1 cellular context compared by ENCODE assay signal in genomic region chr13:99959127-99959529, GRCh38.
TF ChIP-seq lines count a peak whose summit lies in the region.

No MANE protein-coding gene starts in this region.

TF ChIP-seq in WTC11, 78 proteins besides CTCF, POLR2A, EP300 and RAD21 (continued from another document):
- TF ChIP-seq ZNF423 (CRISPR knock-in tag; IDR thresholded peaks at IDR 0.05) (no peak), CREB1 (CRISPR knock-in tag; IDR thresholded peaks at IDR 0.05) (no peak)
